8 cellular contexts compared by ENCODE assay signal in genomic region chr12:64824500-64825142, GRCh38. TPM values are rescaled to one million over a fixed set of nuclear protein-coding genes. Genes with fewer than 3 reads are reported as not detected.
DNase-seq lines count a peak whose midpoint lies in the region; ATAC-seq and TF ChIP-seq lines count a peak whose summit lies in the region.

TBC1D30 (plus strand) TSS chr12:64824647; CDS start chr12:64824880, 233 bp downstream.

- H3K27me3 ChIP-seq in CD8-positive, alpha-beta memory T cell (ENCODE audit: insufficient read depth, low read length, poor library complexity, severe bottlenecking), result peaks cover 36% of the 10 kb centered on the region
- H3K27me3 ChIP-seq in upper lobe of left lung, result peaks cover 0 to 27% (median 13%) of the 10 kb centered on the region in 4 donors

- H3K9me3 Mint-ChIP-seq in CD8-positive, alpha-beta memory T cell, result peaks cover 0 to 3% (median 2%) of the 10 kb centered on the region in 5 donors
- H3K9me3 Mint-ChIP-seq in natural killer cell, result peaks cover 0 to 2% of the 10 kb centered on the region in 2 donors

- H3K27ac ChIP-seq in CD8-positive, alpha-beta memory T cell (ENCODE audit: low read depth, low read length), result no peak within 1 kb of the TSS
- H3K27ac ChIP-seq in HEK293 (ENCODE audit: extremely low read depth, low read depth, low read length) (no peak within 1 kb of the TSS), upper lobe of left lung (no peak within 1 kb of the TSS)

- CTCF ChIA-PET in CD8-positive, alpha-beta memory T cell (lab: Charles Lee), result interaction anchor here (2.2 kb wide), 1 partner anchor 28 kb away, joined by 6 read pairs; no protein-coding TSS in a partner anchor
- CTCF ChIA-PET in HEK293 (lab: Yijun Ruan, JAX), result no interaction called here

- peak within 1 kb of the TSS; percentile 32 for H3K4me3 ChIP-seq in CD8-positive, alpha-beta memory T cell (ENCODE audit: low read length)
- H3K4me3 ChIP-seq in HEK293 (ENCODE audit: low read depth, low read length) (peak within 1 kb of the TSS; percentile 42), fibroblast of pulmonary artery (replicated peaks; ENCODE audit: low read depth, low read length) (peak within 1 kb of the TSS; percentile 37), upper lobe of left lung (peak within 1 kb of the TSS; percentile 15 to 49 (median 43))

- peaks cover 17 to 25% (median 20%) of the 10 kb centered on the region in 3 donors for H3K4me1 Mint-ChIP-seq in CD8-positive, alpha-beta memory T cell
- H3K4me1 Mint-ChIP-seq in natural killer cell, result peaks cover 10 to 20% of the 10 kb centered on the region in 2 donors

- POLR2A ChIA-PET in CD8-positive, alpha-beta memory T cell (lab: Charles Lee), result no interaction called here
- POLR2A ChIA-PET in HEK293 (lab: Yijun Ruan, JAX), result no interaction called here

- WGBS in upper lobe of left lung, 2 donors, result 1 to 3% methylated on average over 15 to 36 of the region's 69 CpGs

- TF ChIP-seq EP300 in upper lobe of left lung (IDR thresholded peaks at IDR 0.05), result no peak

- no peak for TF ChIP-seq POLR2A in upper lobe of left lung (IDR thresholded peaks at IDR 0.05)

- DNase-seq in CD8-positive, alpha-beta memory T cell, result no peak
- peak; percentile 83 for DNase-seq in NCI-H2171 (lab: John Stamatoyannopoulos, UW)
- peak; percentile 22 for DNase-seq in activated T-cell treated with anti-CD3 and anti-CD28 coated beads for 48 hours (ENCODE audit: low read depth)
- DNase-seq in fibroblast of pulmonary artery (ENCODE audit: low read depth), result peak; percentile 17
- DNase-seq in natural killer cell, result no peak
- peak in 1 of 2 donors; percentile 88 for DNase-seq in upper lobe of left lung
- DNase-seq in OCI-M1 (lab: John Stamatoyannopoulos, UW), result no peak

- intact Hi-C loops in natural killer cell (cut with micrococcal nuclease), result no loop called here

- H3K27me3 Mint-ChIP-seq in CD8-positive, alpha-beta memory T cell, result peaks cover 47 to 76% of the 10 kb centered on the region in 2 donors
- H3K27me3 Mint-ChIP-seq in natural killer cell (ENCODE audit: low read depth in 2 of 2), result peaks cover 36 to 37% of the 10 kb centered on the region in 2 donors

- no peaks in the 10 kb centered on the region for H3K36me3 Mint-ChIP-seq in CD8-positive, alpha-beta memory T cell
- peaks cover 8% of the 10 kb centered on the region for H3K36me3 Mint-ChIP-seq in natural killer cell

- no peaks in the 10 kb centered on the region for H3K9me3 ChIP-seq in CD8-positive, alpha-beta memory T cell (ENCODE audit: low read length)
- H3K9me3 ChIP-seq in HEK293 (ENCODE audit: control insufficient read depth, insufficient read depth, low read depth, low read length), result no peaks in the 10 kb centered on the region; the same call in 1 of the 2 replicates
- peaks cover 0 to 3% (median 0%) of the 10 kb centered on the region in 4 donors for H3K9me3 ChIP-seq in upper lobe of left lung

- H3K4me3 Mint-ChIP-seq in CD8-positive, alpha-beta memory T cell, result peak within 1 kb of the TSS; percentile 60 to 79 (median 76)
- H3K4me3 Mint-ChIP-seq in natural killer cell, result peak within 1 kb of the TSS; percentile 84

- ATAC-seq in natural killer cell (peak; percentile 5 to 65 (median 50)), upper lobe of left lung (ENCODE audit: low FRiP score in 2 of 2) (peak; percentile 54 to 76)

- no peaks in the 10 kb centered on the region for H3K36me3 ChIP-seq in CD8-positive, alpha-beta memory T cell (ENCODE audit: insufficient read depth, low read length)
- H3K36me3 ChIP-seq in HEK293 (ENCODE audit: control insufficient read depth in 2 of 2, insufficient read depth in 1 of 2, low read length in 2 of 2) (no peaks in the 10 kb centered on the region), upper lobe of left lung (no peaks in the 10 kb centered on the region)

- H3K27ac Mint-ChIP-seq in CD8-positive, alpha-beta memory T cell, result peak within 1 kb of the TSS in 1 of 8 donors; percentile 30
- H3K27ac Mint-ChIP-seq in natural killer cell, result no peak within 1 kb of the TSS

- H3K4me1 ChIP-seq in CD8-positive, alpha-beta memory T cell (ENCODE audit: insufficient read depth, low read length), result peaks cover 15% of the 10 kb centered on the region
- H3K4me1 ChIP-seq in HEK293 (ENCODE audit: control insufficient read depth, insufficient read depth, low read length) (peaks cover 14% of the 10 kb centered on the region), upper lobe of left lung (peaks cover 18 to 27% (median 25%) of the 10 kb centered on the region in 4 donors)

- TF ChIP-seq CTCF in HEK293 (tag by site-specific recombination; IDR thresholded peaks at IDR 0.05) (peak; percentile 19; the same call in 1 of the 2 replicates), fibroblast of pulmonary artery (IDR thresholded peaks at IDR 0.05; ENCODE audit: low read length, missing control alignments) (no peak), natural killer cell (IDR thresholded peaks at IDR 0.05) (no peak), upper lobe of left lung (IDR thresholded peaks at IDR 0.05) (no peak)

TF ChIP-seq in HEK293, 187 proteins besides CTCF, POLR2A, EP300 and RAD21 (continues in another document):
- TF ChIP-seq ZNF10 (tag by site-specific recombination; IDR thresholded peaks at IDR 0.05) (no peak), KLF9 (tag by site-specific recombination; IDR thresholded peaks at IDR 0.05; ENCODE audit: low read depth) (peak; percentile 75), SP3 (tag by site-specific recombination; IDR thresholded peaks at IDR 0.05) (peak; percentile 57), ZNF510 (tag by site-specific recombination; IDR thresholded peaks at IDR 0.05; ENCODE audit: insufficient replicate concordance) (no peak), MZF1 (tag by site-specific recombination; IDR thresholded peaks at IDR 0.05; ENCODE audit: borderline replicate concordance) (peak; percentile 29; the same call in 1 of the 2 replicates)
- TF ChIP-seq, protein P1, sequence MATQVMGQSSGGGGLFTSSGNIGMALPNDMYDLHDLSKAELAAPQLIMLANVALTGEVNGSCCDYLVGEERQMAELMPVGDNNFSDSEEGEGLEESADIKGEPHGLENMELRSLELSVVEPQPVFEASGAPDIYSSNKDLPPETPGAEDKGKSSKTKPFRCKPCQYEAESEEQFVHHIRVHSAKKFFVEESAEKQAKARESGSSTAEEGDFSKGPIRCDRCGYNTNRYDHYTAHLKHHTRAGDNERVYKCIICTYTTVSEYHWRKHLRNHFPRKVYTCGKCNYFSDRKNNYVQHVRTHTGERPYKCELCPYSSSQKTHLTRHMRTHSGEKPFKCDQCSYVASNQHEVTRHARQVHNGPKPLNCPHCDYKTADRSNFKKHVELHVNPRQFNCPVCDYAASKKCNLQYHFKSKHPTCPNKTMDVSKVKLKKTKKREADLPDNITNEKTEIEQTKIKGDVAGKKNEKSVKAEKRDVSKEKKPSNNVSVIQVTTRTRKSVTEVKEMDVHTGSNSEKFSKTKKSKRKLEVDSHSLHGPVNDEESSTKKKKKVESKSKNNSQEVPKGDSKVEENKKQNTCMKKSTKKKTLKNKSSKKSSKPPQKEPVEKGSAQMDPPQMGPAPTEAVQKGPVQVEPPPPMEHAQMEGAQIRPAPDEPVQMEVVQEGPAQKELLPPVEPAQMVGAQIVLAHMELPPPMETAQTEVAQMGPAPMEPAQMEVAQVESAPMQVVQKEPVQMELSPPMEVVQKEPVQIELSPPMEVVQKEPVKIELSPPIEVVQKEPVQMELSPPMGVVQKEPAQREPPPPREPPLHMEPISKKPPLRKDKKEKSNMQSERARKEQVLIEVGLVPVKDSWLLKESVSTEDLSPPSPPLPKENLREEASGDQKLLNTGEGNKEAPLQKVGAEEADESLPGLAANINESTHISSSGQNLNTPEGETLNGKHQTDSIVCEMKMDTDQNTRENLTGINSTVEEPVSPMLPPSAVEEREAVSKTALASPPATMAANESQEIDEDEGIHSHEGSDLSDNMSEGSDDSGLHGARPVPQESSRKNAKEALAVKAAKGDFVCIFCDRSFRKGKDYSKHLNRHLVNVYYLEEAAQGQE (tag by site-specific recombination; IDR thresholded peaks at IDR 0.05), result no peak
- TF ChIP-seq, protein P2, sequence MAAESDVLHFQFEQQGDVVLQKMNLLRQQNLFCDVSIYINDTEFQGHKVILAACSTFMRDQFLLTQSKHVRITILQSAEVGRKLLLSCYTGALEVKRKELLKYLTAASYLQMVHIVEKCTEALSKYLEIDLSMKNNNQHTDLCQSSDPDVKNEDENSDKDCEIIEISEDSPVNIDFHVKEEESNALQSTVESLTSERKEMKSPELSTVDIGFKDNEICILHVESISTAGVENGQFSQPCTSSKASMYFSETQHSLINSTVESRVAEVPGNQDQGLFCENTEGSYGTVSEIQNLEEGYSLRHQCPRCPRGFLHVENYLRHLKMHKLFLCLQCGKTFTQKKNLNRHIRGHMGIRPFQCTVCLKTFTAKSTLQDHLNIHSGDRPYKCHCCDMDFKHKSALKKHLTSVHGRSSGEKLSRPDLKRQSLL (tag by site-specific recombination; IDR thresholded peaks at IDR 0.05), result peak; percentile 87
- TF ChIP-seq, protein P3, sequence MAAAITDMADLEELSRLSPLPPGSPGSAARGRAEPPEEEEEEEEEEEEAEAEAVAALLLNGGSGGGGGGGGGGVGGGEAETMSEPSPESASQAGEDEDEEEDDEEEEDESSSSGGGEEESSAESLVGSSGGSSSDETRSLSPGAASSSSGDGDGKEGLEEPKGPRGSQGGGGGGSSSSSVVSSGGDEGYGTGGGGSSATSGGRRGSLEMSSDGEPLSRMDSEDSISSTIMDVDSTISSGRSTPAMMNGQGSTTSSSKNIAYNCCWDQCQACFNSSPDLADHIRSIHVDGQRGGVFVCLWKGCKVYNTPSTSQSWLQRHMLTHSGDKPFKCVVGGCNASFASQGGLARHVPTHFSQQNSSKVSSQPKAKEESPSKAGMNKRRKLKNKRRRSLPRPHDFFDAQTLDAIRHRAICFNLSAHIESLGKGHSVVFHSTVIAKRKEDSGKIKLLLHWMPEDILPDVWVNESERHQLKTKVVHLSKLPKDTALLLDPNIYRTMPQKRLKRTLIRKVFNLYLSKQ (tag by site-specific recombination; IDR thresholded peaks at IDR 0.05; ENCODE audit: borderline replicate concordance), result no peak

RNA-seq across cellular contexts. Expression of gene TBC1D30, which starts in this region (rescaled TPM):
- total RNA-seq in CD8-positive, alpha-beta memory T cell, result 1 to 10 TPM; 1.7 TPM
- polyA plus RNA-seq in CD8-positive, alpha-beta memory T cell, result not detected
- total RNA-seq in natural killer cell, result 1 to 10 TPM; 2.8 to 5.8 (median 4.7) TPM
- 10 to 100 TPM; 13.0 to 35.2 (median 16.8) TPM for total RNA-seq in upper lobe of left lung

Comparison
In these comparisons a context has a peak if more than half of its experiments do, and no peak if none do; other contexts are left out.
1. DNase-seq: peak in NCI-H2171 (single experiment), activated T-cell treated with anti-CD3 and anti-CD28 coated beads for 48 hours (single experiment) and fibroblast of pulmonary artery (single experiment); none in CD8-positive, alpha-beta memory T cell (0 of 5), natural killer cell (single experiment) and OCI-M1 (single experiment).
2. Peak in every context shown above with its lines, with median percentiles within 50 percentile points of each other: H3K4me3 ChIP-seq.